Comparison of ENCODE assay signal across 22 cellular contexts in genomic region chr12:109087250-109087649, GRCh38. TPM values are rescaled to one million over a fixed set of nuclear protein-coding genes. Genes with fewer than 3 reads are reported as not detected.
DNase-seq lines count a peak whose midpoint lies in the region; ATAC-seq and TF ChIP-seq lines count a peak whose summit lies in the region.
"Had no signal": no experiment of that assay in that cellular context is flagged by ENCODE, and none has a peak within 500 bp of the region (broad histone marks: within the 10 kb centered on the region; RNA-seq: fewer than 3 reads in every experiment).

No MANE protein-coding gene starts in this region.

- peaks cover 0 to 14% of the 10 kb centered on the region in 2 donors for H3K36me3 ChIP-seq in body of pancreas (replicated peaks in 1 of 2; ENCODE audit: insufficient read depth in 1 of 2, low read depth in 2 of 2)

- H3K36me3 Mint-ChIP-seq in activated T-helper 17 cell treated with anti-CD3 and anti-CD28 coated beads, Interleukin-2, amount 50 U/mL, for 72 hours (ENCODE audit: low read depth) = peaks cover 73% of the 10 kb centered on the region

- peaks cover 33% of the 10 kb centered on the region for H3K4me1 Mint-ChIP-seq in stimulated activated naive CD8-positive, alpha-beta T cell treated with anti-CD3 and anti-CD28 coated beads, Interleukin-15, amount 100 ng/mL, for 72 hours
- H3K4me1 Mint-ChIP-seq in activated T-helper 17 cell treated with anti-CD3 and anti-CD28 coated beads, Interleukin-2, amount 50 U/mL, for 72 hours = peaks cover 7% of the 10 kb centered on the region

- no peaks in the 10 kb centered on the region for H3K27me3 Mint-ChIP-seq in stimulated activated naive CD8-positive, alpha-beta T cell treated with anti-CD3 and anti-CD28 coated beads, Interleukin-15, amount 100 ng/mL, for 72 hours
- no peaks in the 10 kb centered on the region for H3K27me3 Mint-ChIP-seq in activated T-helper 17 cell treated with anti-CD3 and anti-CD28 coated beads, Interleukin-2, amount 50 U/mL, for 72 hours
- H3K27me3 Mint-ChIP-seq: activated CD4-positive, alpha-beta memory T cell treated with anti-CD3 and anti-CD28 coated beads for 36 hours; activated naive CD4-positive, alpha-beta T cell treated with anti-CD3 and anti-CD28 coated beads, Interleukin-2, amount 50 U/mL, for 24 hours; stimulated activated memory B cell treated with anti-CD40 and anti-IgM and Interleukin-4, amounts not matched to agents 10 μg/mL and 1 μg/mL and 100 μg/mL, for 72 hours had no signal

- H3K4me3 Mint-ChIP-seq in stimulated activated naive CD8-positive, alpha-beta T cell treated with anti-CD3 and anti-CD28 coated beads, Interleukin-15, amount 100 ng/mL, for 72 hours = no peak overlapping the region
- H3K4me3 Mint-ChIP-seq in activated T-helper 17 cell treated with anti-CD3 and anti-CD28 coated beads, Interleukin-2, amount 50 U/mL, for 72 hours = no peak overlapping the region
- H3K4me3 Mint-ChIP-seq: activated CD4-positive, alpha-beta memory T cell treated with anti-CD3 and anti-CD28 coated beads for 36 hours; activated naive CD4-positive, alpha-beta T cell treated with anti-CD3 and anti-CD28 coated beads, Interleukin-2, amount 50 U/mL, for 24 hours; CD14-positive monocyte; HFFc6; natural killer cell; stimulated activated memory B cell treated with anti-CD40 and anti-IgM and Interleukin-4, amounts not matched to agents 10 μg/mL and 1 μg/mL and 100 μg/mL, for 72 hours had no signal

- H3K27ac ChIP-seq in body of pancreas (peak overlapping the region in 2 of 4 donors; percentile 43 to 56), temporal lobe (ENCODE audit: low read depth, low read length) (peak overlapping the region; percentile 1)
- H3K27ac ChIP-seq: parathyroid adenoma, tibial nerve had no signal

- DNase-seq in stimulated activated naive CD8-positive, alpha-beta T cell treated with anti-CD3 and anti-CD28 coated beads, Interleukin-15, Interleukin-2, amounts not matched to agents 100 U/mL and 50 U/mL, for 24 hours = no peak
- no peak for DNase-seq in stimulated activated naive CD8-positive, alpha-beta T cell treated with anti-CD3 and anti-CD28 coated beads, Interleukin-15, amount 100 ng/mL, for 72 hours
- DNase-seq in body of pancreas (peak; percentile 44 to 65 (median 55)), left colon (no peak)
- DNase-seq: activated CD4-positive, alpha-beta memory T cell treated with anti-CD3 and anti-CD28 coated beads for 36 hours; activated CD4-positive, CD25-positive, alpha-beta regulatory T cell; DMS 273 treated with DMSO at 0.1 percent for 48 hours; HFFc6; natural killer cell; NCI-H1694 treated with DMSO at 0.1 percent for 48 hours; NCI-H226; stimulated activated CD4-positive, alpha-beta T cell treated with anti-CD3 and anti-CD28 coated beads, Interleukin-1b, Interleukin-23, amount 100 ng/mL, for 48 hours; T-helper 9 cell had no signal

- no peak for TF ChIP-seq POLR2A in body of pancreas (IDR thresholded peaks at IDR 0.05)

- ATAC-seq in stimulated activated naive CD8-positive, alpha-beta T cell treated with anti-CD3 and anti-CD28 coated beads, Interleukin-15, Interleukin-2, amounts not matched to agents 100 U/mL and 50 U/mL, for 24 hours = peak; percentile 75
- no peak for ATAC-seq in stimulated activated naive CD8-positive, alpha-beta T cell treated with anti-CD3 and anti-CD28 coated beads, Interleukin-15, amount 100 ng/mL, for 72 hours
- ATAC-seq in body of pancreas (peak; percentile 80), left colon (peak; percentile 57), HG03432 (IDR thresholded peaks at IDR 0.05; ENCODE audit: unreplicated experiment) (no peak), GM21447 (IDR thresholded peaks at IDR 0.05; ENCODE audit: unreplicated experiment) (no peak)
- no peak for ATAC-seq in activated T-helper 17 cell treated with anti-CD3 and anti-CD28 coated beads, Interleukin-2, amount 50 U/mL, for 72 hours (replicated peaks)
- ATAC-seq: natural killer cell; stimulated activated memory B cell treated with anti-CD40 and anti-IgM and Interleukin-4, amounts not matched to agents 10 μg/mL and 1 μg/mL and 100 μg/mL, for 72 hours had no signal

- no peak overlapping the region for H3K27ac Mint-ChIP-seq in stimulated activated naive CD8-positive, alpha-beta T cell treated with anti-CD3 and anti-CD28 coated beads, Interleukin-15, amount 100 ng/mL, for 72 hours
- no peak overlapping the region for H3K27ac Mint-ChIP-seq in activated T-helper 17 cell treated with anti-CD3 and anti-CD28 coated beads, Interleukin-2, amount 50 U/mL, for 72 hours
- H3K27ac Mint-ChIP-seq: activated CD4-positive, alpha-beta memory T cell treated with anti-CD3 and anti-CD28 coated beads for 36 hours; HFFc6; natural killer cell; stimulated activated memory B cell treated with anti-CD40 and anti-IgM and Interleukin-4, amounts not matched to agents 10 μg/mL and 1 μg/mL and 100 μg/mL, for 72 hours had no signal

- intact Hi-C loops in body of pancreas (cut with DNase I) (loop anchor here (10.0 kb wide), 1 partner anchor 132 kb away; no protein-coding TSS in a partner anchor), left colon (cut with DNase I, micrococcal nuclease) (loop anchor here in 1 of 2 donors (10.0 kb wide), 1 partner anchor 132 kb away; no protein-coding TSS in a partner anchor)

- no peaks in the 10 kb centered on the region for H3K27me3 ChIP-seq in body of pancreas
- H3K27me3 ChIP-seq: tibial nerve had no signal

- no peak overlapping the region for H3K4me3 ChIP-seq in body of pancreas
- H3K4me3 ChIP-seq: tibial nerve had no signal

- 14 to 23% methylated on average over 5 of the region's 5 CpGs for WGBS in body of pancreas, 2 donors

- no peaks in the 10 kb centered on the region for H3K9me3 Mint-ChIP-seq in stimulated activated naive CD8-positive, alpha-beta T cell treated with anti-CD3 and anti-CD28 coated beads, Interleukin-15, amount 100 ng/mL, for 72 hours
- H3K9me3 Mint-ChIP-seq in activated T-helper 17 cell treated with anti-CD3 and anti-CD28 coated beads, Interleukin-2, amount 50 U/mL, for 72 hours = no peaks in the 10 kb centered on the region
- H3K9me3 Mint-ChIP-seq: activated CD4-positive, alpha-beta memory T cell treated with anti-CD3 and anti-CD28 coated beads for 36 hours; activated naive CD4-positive, alpha-beta T cell treated with anti-CD3 and anti-CD28 coated beads, Interleukin-2, amount 50 U/mL, for 24 hours; HFFc6; natural killer cell; stimulated activated memory B cell treated with anti-CD40 and anti-IgM and Interleukin-4, amounts not matched to agents 10 μg/mL and 1 μg/mL and 100 μg/mL, for 72 hours had no signal

- TF ChIP-seq CTCF in body of pancreas (IDR thresholded peaks at IDR 0.05) = no peak

- H3K9me3 ChIP-seq in body of pancreas = no peaks in the 10 kb centered on the region
- H3K9me3 ChIP-seq: tibial nerve had no signal

- peaks cover 37% of the 10 kb centered on the region for H3K4me1 ChIP-seq in body of pancreas
- H3K4me1 ChIP-seq: parathyroid adenoma had no signal

RNA-seq across cellular contexts. Expression of gene ALKBH2, which starts 6.0 kb away (rescaled TPM):
- total RNA-seq in body of pancreas (10 to 100 TPM in 1 of 2 donors, 1 to 10 TPM in 1; 7.3 to 16.1 TPM), left colon (1 to 10 TPM; 5.4 to 7.7 TPM), temporal lobe (14.3 TPM)
- 10 to 100 TPM; 16.2 to 25.9 TPM for total RNA-seq in activated T-helper 17 cell treated with anti-CD3 and anti-CD28 coated beads, Interleukin-2, amount 50 U/mL, for 72 hours

RNA-seq across cellular contexts. Expression of gene UNG, which starts 10.1 kb away (rescaled TPM):
- total RNA-seq in body of pancreas = 10 to 100 TPM in 1 of 2 donors, 1 to 10 TPM in 1; 4.9 to 13.5 TPM
- 10 to 100 TPM; 34.5 to 42.4 TPM for total RNA-seq in left colon
- total RNA-seq in temporal lobe = 21.1 TPM
- total RNA-seq in activated T-helper 17 cell treated with anti-CD3 and anti-CD28 coated beads, Interleukin-2, amount 50 U/mL, for 72 hours = 10 to 100 TPM; 48.3 to 85.7 TPM

RNA-seq across cellular contexts. Expression of gene ACACB, which starts 29.1 kb away (rescaled TPM):
- total RNA-seq in body of pancreas (100 to 1,000 TPM in 1 of 2 donors, 10 to 100 TPM in 1; 71.1 to 358 TPM), left colon (10 to 100 TPM; 49.6 to 55.6 TPM), temporal lobe (3.7 TPM)
- total RNA-seq in activated T-helper 17 cell treated with anti-CD3 and anti-CD28 coated beads, Interleukin-2, amount 50 U/mL, for 72 hours = 10 to 100 TPM in 1 of 2 donors, 1 to 10 TPM in 1; 7.4 to 17.3 TPM

RNA-seq across cellular contexts. Expression of gene USP30, which starts 34.9 kb away (rescaled TPM):
- total RNA-seq in body of pancreas = 10 to 100 TPM in 1 of 2 donors, 1 to 10 TPM in 1; 7.3 to 14.5 TPM
- 10 to 100 TPM; 26.6 to 33.5 TPM for total RNA-seq in left colon
- total RNA-seq in temporal lobe = 19.2 TPM
- 10 to 100 TPM in 1 of 2 donors, 1 to 10 TPM in 1; 8.5 to 11.6 TPM for total RNA-seq in activated T-helper 17 cell treated with anti-CD3 and anti-CD28 coated beads, Interleukin-2, amount 50 U/mL, for 72 hours

Comparison
In these comparisons a context has a peak if more than half of its experiments do, and no peak if none do; other contexts are left out.
1. ATAC-seq: peak in stimulated activated naive CD8-positive, alpha-beta T cell treated with anti-CD3 and anti-CD28 coated beads, Interleukin-15, Interleukin-2, amounts not matched to agents 100 U/mL and 50 U/mL, for 24 hours (single experiment), body of pancreas (single experiment) and left colon (single experiment); none in stimulated activated naive CD8-positive, alpha-beta T cell treated with anti-CD3 and anti-CD28 coated beads, Interleukin-15, amount 100 ng/mL, for 72 hours (single experiment), HG03432 (single experiment), activated T-helper 17 cell treated with anti-CD3 and anti-CD28 coated beads, Interleukin-2, amount 50 U/mL, for 72 hours (single experiment) and GM21447 (single experiment).
2. DNase-seq: peak in body of pancreas (4 of 4); none in stimulated activated naive CD8-positive, alpha-beta T cell treated with anti-CD3 and anti-CD28 coated beads, Interleukin-15, Interleukin-2, amounts not matched to agents 100 U/mL and 50 U/mL, for 24 hours (single experiment), stimulated activated naive CD8-positive, alpha-beta T cell treated with anti-CD3 and anti-CD28 coated beads, Interleukin-15, amount 100 ng/mL, for 72 hours (0 of 2) and left colon (0 of 2).